Comparison of ENCODE assay signal across 8 cellular contexts in the genomic region with DNA sequence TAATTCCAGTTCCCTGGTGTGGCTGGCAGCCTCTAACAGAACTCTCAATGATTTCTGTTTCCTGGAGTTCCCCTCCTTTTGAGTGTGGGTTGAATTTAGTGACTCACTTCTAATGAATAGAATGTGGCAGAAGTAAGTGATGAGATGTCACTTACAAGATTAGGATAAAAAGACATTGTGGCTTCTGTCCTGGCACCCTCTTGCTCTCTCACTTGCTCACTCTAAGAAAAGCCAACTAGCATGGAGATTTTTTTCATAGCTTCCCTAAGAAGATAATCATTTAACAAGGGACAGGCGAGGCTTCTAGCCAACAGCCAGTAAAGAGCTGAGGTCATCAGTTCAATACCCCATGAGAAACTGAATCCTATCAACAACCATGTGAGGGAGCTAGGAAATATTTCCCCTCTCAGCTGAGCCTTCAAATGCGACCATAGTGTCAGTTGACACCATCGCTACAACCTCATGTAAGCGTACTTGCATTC.
A peak's percentile ranks its signal among the peaks of the same experiment; 100 is the strongest.
DNase-seq lines count a peak whose midpoint lies in the region; ATAC-seq and TF ChIP-seq lines count a peak whose summit lies in the region.

No MANE protein-coding gene starts in this region.

- intact Hi-C loops in sigmoid colon (cut with DNase I), result no loop called here

- H3K9me3 ChIP-seq in sigmoid colon, result no peaks in the 10 kb centered on the region

- DNase-seq in AG08395 (ENCODE audit: low spot score), result peak; percentile 18
- peak; percentile 68 for DNase-seq in NCI-H2029 (lab: John Stamatoyannopoulos, UW)
- no peak for DNase-seq in NCI-H748 treated with DMSO at 0.1 percent for 48 hours (lab: John Stamatoyannopoulos, UW)
- no peak for DNase-seq in sigmoid colon
- DNase-seq in GM13977 (ENCODE audit: low spot score), result no peak

- no peaks in the 10 kb centered on the region for H3K4me1 ChIP-seq in sigmoid colon

- no peak overlapping the region for H3K27ac ChIP-seq in sigmoid colon

- in situ Hi-C loops in GM13977 (cut with MboI; ENCODE audit: low pct_unique_long_range_greater_than_20kb, low sequenced_read_pairs, unreplicated experiment), result no loop called here

- H3K27me3 ChIP-seq in sigmoid colon, result no peaks in the 10 kb centered on the region

- H3K36me3 ChIP-seq in sigmoid colon, result no peaks in the 10 kb centered on the region

- no peak overlapping the region for H3K4me3 ChIP-seq in sigmoid colon

- no peak for TF ChIP-seq EP300 in sigmoid colon (IDR thresholded peaks at IDR 0.05)

- no peak for TF ChIP-seq POLR2A in sigmoid colon (IDR thresholded peaks at IDR 0.05)

- TF ChIP-seq CTCF in sigmoid colon (IDR thresholded peaks at IDR 0.05) (no peak), GM13977 (IDR thresholded peaks at IDR 0.05; ENCODE audit: extremely low read depth, insufficient read depth, missing control alignments) (no peak)

- WGBS in sigmoid colon, 2 donors, result 79% methylated on average over 4 of the region's 4 CpGs

- ATAC-seq in GM18907 (IDR thresholded peaks at IDR 0.05; ENCODE audit: unreplicated experiment), result peak; percentile 43
- ATAC-seq in esophagus mucosa, result peak; percentile 97
- no peak for ATAC-seq in GM18873 (IDR thresholded peaks at IDR 0.05; ENCODE audit: low FRiP score, unreplicated experiment)

Comparison
In these comparisons a context has a peak if more than half of its experiments do, and no peak if none do; other contexts are left out.
1. DNase-seq: peak in AG08395 (single experiment) and NCI-H2029 (single experiment); none in NCI-H748 treated with DMSO at 0.1 percent for 48 hours (single experiment), sigmoid colon (single experiment) and GM13977 (single experiment).